Comparison of ENCODE assay signal across 10 cellular contexts in genomic region chr4:186820371-186820990, GRCh38.
A peak's percentile ranks its signal among the peaks of the same experiment; 100 is the strongest.
DNase-seq lines count a peak whose midpoint lies in the region; ATAC-seq and TF ChIP-seq lines count a peak whose summit lies in the region.
"Had no signal": no experiment of that assay in that cellular context is flagged by ENCODE, and none has a peak within 500 bp of the region (broad histone marks: within the 10 kb centered on the region; RNA-seq: fewer than 3 reads in every experiment).

No MANE protein-coding gene starts in this region.

- H3K36me3 ChIP-seq in BLaER1 treated with 17β-estradiol and CSF1 and Interleukin-3, amounts not matched to agents 10 nM and 100 nM, result no peaks in the 10 kb centered on the region
- H3K36me3 ChIP-seq in Karpas-422 (ENCODE audit: insufficient read depth, low read length) (no peaks in the 10 kb centered on the region), brain microvascular endothelial cell (replicated peaks) (no peaks in the 10 kb centered on the region)

- H3K4me3 ChIP-seq in BLaER1 treated with 17β-estradiol and CSF1 and Interleukin-3, amounts not matched to agents 10 nM and 100 nM, result no peak overlapping the region
- H3K4me3 ChIP-seq in Karpas-422 (ENCODE audit: low read length) (peak overlapping the region; percentile 40), brain microvascular endothelial cell (ENCODE audit: low read depth, low read length) (no peak overlapping the region)

- DNase-seq in Karpas-422 (peak; percentile 82), brain microvascular endothelial cell (peak; percentile 77), medulla oblongata (ENCODE audit: extremely low spot score) (peak; percentile 11), NCI-H187 treated with DMSO at 0.1 percent for 48 hours (lab: John Stamatoyannopoulos, UW) (no peak)
- DNase-seq in stimulated activated CD4-positive, alpha-beta T cell treated with anti-CD3 and anti-CD28 coated beads, Interleukin-12 subunit alpha, Interleukin-12 subunit beta, amount 100 ng/mL, for 4 hours, result no peak
- DNase-seq: activated T-cell treated with anti-CD3 and anti-CD28 coated beads, Interleukin-2, amount 50 U/mL, for 4 hours; effector memory CD4-positive, alpha-beta T cell had no signal

- peak overlapping the region in 10 of 11 experiments; percentile 9 to 82 (median 42); a peak in 15 of 22 replicates for H3K27ac ChIP-seq in BLaER1 treated with 17β-estradiol and CSF1 and Interleukin-3, amounts not matched to agents 10 nM and 100 nM
- H3K27ac ChIP-seq in Karpas-422 (ENCODE audit: low read length) (peak overlapping the region; percentile 57), brain microvascular endothelial cell (peak overlapping the region; percentile 53)

- H2AFZ ChIP-seq in Karpas-422 (ENCODE audit: low read length), result no peak overlapping the region

- in situ Hi-C loops in brain microvascular endothelial cell (cut with HindIII; ENCODE audit: low pct_ligation_motif_present, low sequenced_read_pairs), result no loop called here

- H3K9ac ChIP-seq in BLaER1 treated with 17β-estradiol and CSF1 and Interleukin-3, amounts not matched to agents 10 nM and 100 nM, result peak overlapping the region in 3 of 11 experiments; percentile 24 to 59 (median 51); a peak in 5 of 22 replicates
- H3K9ac ChIP-seq in Karpas-422 (ENCODE audit: low read length), result no peak overlapping the region

- H4K20me1 ChIP-seq in BLaER1 treated with 17β-estradiol and CSF1 and Interleukin-3, amounts not matched to agents 10 nM and 100 nM, result no peaks in the 10 kb centered on the region
- H4K20me1 ChIP-seq in Karpas-422 (ENCODE audit: insufficient read depth, low read depth, low read length), result no peaks in the 10 kb centered on the region

- no peaks in the 10 kb centered on the region for H3K79me2 ChIP-seq in Karpas-422 (ENCODE audit: low read length)

- H3K27me3 ChIP-seq in BLaER1 treated with 17β-estradiol and CSF1 and Interleukin-3, amounts not matched to agents 10 nM and 100 nM, result no peaks in the 10 kb centered on the region
- H3K27me3 ChIP-seq in Karpas-422 (ENCODE audit: low read length) (no peaks in the 10 kb centered on the region), brain microvascular endothelial cell (replicated peaks) (no peaks in the 10 kb centered on the region)

- ATAC-seq in GM19452 (IDR thresholded peaks at IDR 0.05; ENCODE audit: unreplicated experiment) (no peak), GM21390 (IDR thresholded peaks at IDR 0.05; ENCODE audit: unreplicated experiment) (no peak)
- ATAC-seq: activated T-cell treated with anti-CD3 and anti-CD28 coated beads, Interleukin-2, amount 50 U/mL, for 4 hours had no signal

- peak overlapping the region; percentile 46 to 75 (median 61) for H3K4me2 ChIP-seq in BLaER1 treated with 17β-estradiol and CSF1 and Interleukin-3, amounts not matched to agents 10 nM and 100 nM
- peak overlapping the region; percentile 63 for H3K4me2 ChIP-seq in Karpas-422 (ENCODE audit: low read depth, low read length, poor library complexity, severe bottlenecking)

- peaks cover 0 to 43% (median 16%) of the 10 kb centered on the region in 11 experiments; a peak in 14 of 22 replicates for H3K9me3 ChIP-seq in BLaER1 treated with 17β-estradiol and CSF1 and Interleukin-3, amounts not matched to agents 10 nM and 100 nM (replicated peaks in 1 of 11)
- H3K9me3 ChIP-seq in Karpas-422 (ENCODE audit: low read length), result no peaks in the 10 kb centered on the region

- H3K4me1 ChIP-seq in BLaER1 treated with 17β-estradiol and CSF1 and Interleukin-3, amounts not matched to agents 10 nM and 100 nM, result peaks cover 19 to 74% (median 30%) of the 10 kb centered on the region in 10 experiments
- H3K4me1 ChIP-seq in Karpas-422 (ENCODE audit: low read length), result peaks cover 28% of the 10 kb centered on the region

- TF ChIP-seq CTCF in brain microvascular endothelial cell (IDR thresholded peaks at IDR 0.05; ENCODE audit: low read depth, low read length, missing control alignments), result no peak

- H3K9me2 ChIP-seq in Karpas-422 (replicated peaks; ENCODE audit: insufficient read depth, low read length), result no peaks in the 10 kb centered on the region

Comparison
In these comparisons a context has a peak if more than half of its experiments do, and no peak if none do; other contexts are left out.
1. DNase-seq: peak in Karpas-422 (single experiment), brain microvascular endothelial cell (single experiment) and medulla oblongata (single experiment); none in NCI-H187 treated with DMSO at 0.1 percent for 48 hours (single experiment) and stimulated activated CD4-positive, alpha-beta T cell treated with anti-CD3 and anti-CD28 coated beads, Interleukin-12 subunit alpha, Interleukin-12 subunit beta, amount 100 ng/mL, for 4 hours (single experiment).
2. Peak in every context shown above with its lines, with median percentiles within 50 percentile points of each other: H3K27ac ChIP-seq.